8 cellular contexts compared by ENCODE assay signal in the genomic region with DNA sequence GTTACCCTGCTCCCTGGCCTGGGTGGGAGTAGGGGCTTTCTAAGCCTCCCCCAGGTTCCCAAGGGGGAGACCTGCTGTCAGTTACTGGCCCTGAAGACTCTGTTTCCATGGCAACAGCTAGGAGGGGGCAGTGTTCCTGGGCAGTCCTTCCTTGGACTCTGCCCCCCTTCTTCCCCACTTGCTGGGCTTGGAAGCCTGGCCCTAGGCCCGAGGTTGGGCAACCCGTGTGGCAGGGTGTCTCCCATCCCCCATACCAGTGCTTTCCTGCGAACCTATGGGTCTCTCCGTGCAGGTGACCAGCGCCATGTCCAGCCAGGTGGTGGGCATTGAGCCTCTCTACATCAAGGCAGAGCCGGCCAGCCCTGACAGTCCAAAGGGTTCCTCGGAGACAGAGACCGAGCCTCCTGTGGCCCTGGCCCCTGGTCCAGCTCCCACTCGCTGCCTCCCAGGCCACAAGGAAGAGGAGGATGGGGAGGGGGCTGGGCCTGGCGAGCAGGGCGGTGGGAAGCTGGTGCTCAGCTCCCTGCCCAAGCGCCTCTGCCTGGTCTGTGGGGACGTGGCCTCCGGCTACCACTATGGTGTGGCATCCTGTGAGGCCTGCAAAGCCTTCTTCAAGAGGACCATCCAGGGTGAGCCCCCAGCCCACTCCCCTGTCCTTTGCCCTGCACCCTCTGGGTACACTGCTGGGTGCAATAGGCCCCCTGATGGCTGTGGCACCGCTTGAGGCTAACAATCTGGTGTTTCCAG. TPM values are rescaled to one million over a fixed set of nuclear protein-coding genes. Genes with fewer than 3 reads are reported as not detected.
DNase-seq lines count a peak whose midpoint lies in the region; ATAC-seq lines count a peak whose summit lies in the region.

No MANE protein-coding gene starts in this region.

- peaks cover 22 to 57% (median 44%) of the 10 kb centered on the region in 11 experiments; a peak in 20 of 22 replicates for H4K20me1 ChIP-seq in BLaER1 treated with 17β-estradiol and CSF1 and Interleukin-3, amounts not matched to agents 10 nM and 100 nM

- H3K4me2 ChIP-seq in BLaER1 treated with 17β-estradiol and CSF1 and Interleukin-3, amounts not matched to agents 10 nM and 100 nM, result peak overlapping the region; percentile 92 to 100 (median 97)

- peak overlapping the region in 10 of 11 experiments; percentile 78 to 97 (median 92); a peak in 20 of 22 replicates for H3K27ac ChIP-seq in BLaER1 treated with 17β-estradiol and CSF1 and Interleukin-3, amounts not matched to agents 10 nM and 100 nM

- peaks cover 19 to 24% of the 10 kb centered on the region in 2 donors for H3K4me1 Mint-ChIP-seq in natural killer cell treated with Interleukin-12 subunit alpha and Interleukin-12 subunit beta and Interleukin-15 and Interleukin-18, amount 100 ng/mL, for 72 hours (ENCODE audit: low read depth in 2 of 2)

- peak overlapping the region; percentile 37 for H3K4me3 Mint-ChIP-seq in natural killer cell treated with Interleukin-12 subunit alpha and Interleukin-12 subunit beta and Interleukin-15 and Interleukin-18, amount 100 ng/mL, for 72 hours

- H3K4me3 ChIP-seq in BLaER1 treated with 17β-estradiol and CSF1 and Interleukin-3, amounts not matched to agents 10 nM and 100 nM, result peak overlapping the region; percentile 69 to 94 (median 84)
- H3K4me3 ChIP-seq in MG63 (peak overlapping the region; percentile 74), endocrine pancreas (ENCODE audit: control insufficient read depth, insufficient read depth, low read length) (no peak overlapping the region)

- H3K9ac ChIP-seq in BLaER1 treated with 17β-estradiol and CSF1 and Interleukin-3, amounts not matched to agents 10 nM and 100 nM, result peak overlapping the region; percentile 85 to 96 (median 92)
- H3K9ac ChIP-seq in endocrine pancreas (ENCODE audit: control insufficient read depth, insufficient read depth, low read length), result peak overlapping the region; percentile 56

- H3K36me3 ChIP-seq in BLaER1 treated with 17β-estradiol and CSF1 and Interleukin-3, amounts not matched to agents 10 nM and 100 nM, result peaks cover 15 to 48% (median 26%) of the 10 kb centered on the region in 11 experiments; a peak in 20 of 22 replicates
- H3K36me3 ChIP-seq in MG63 (peaks cover 8% of the 10 kb centered on the region), endocrine pancreas (ENCODE audit: control insufficient read depth, insufficient read depth, low read length) (no peaks in the 10 kb centered on the region)

- no peak for ATAC-seq in natural killer cell treated with Interleukin-12 subunit alpha and Interleukin-12 subunit beta and Interleukin-15 and Interleukin-18, amount 100 ng/mL, for 72 hours
- ATAC-seq in GM19463 (IDR thresholded peaks at IDR 0.05; ENCODE audit: unreplicated experiment), result no peak

- H3K4me1 ChIP-seq in BLaER1 treated with 17β-estradiol and CSF1 and Interleukin-3, amounts not matched to agents 10 nM and 100 nM, result peaks cover 27 to 61% (median 37%) of the 10 kb centered on the region in 10 experiments
- no peaks in the 10 kb centered on the region for H3K4me1 ChIP-seq in endocrine pancreas (ENCODE audit: control insufficient read depth, insufficient read depth, low read length)

- no peaks in the 10 kb centered on the region for H3K9me3 ChIP-seq in BLaER1 treated with 17β-estradiol and CSF1 and Interleukin-3, amounts not matched to agents 10 nM and 100 nM (replicated peaks in 1 of 11)
- H3K9me3 ChIP-seq in MG63 (no peaks in the 10 kb centered on the region), endocrine pancreas (ENCODE audit: control insufficient read depth, low read length) (no peaks in the 10 kb centered on the region)

- no peaks in the 10 kb centered on the region for H3K9me3 Mint-ChIP-seq in natural killer cell treated with Interleukin-12 subunit alpha and Interleukin-12 subunit beta and Interleukin-15 and Interleukin-18, amount 100 ng/mL, for 72 hours

- DNase-seq in MG63, result no peak
- no peak for DNase-seq in natural killer cell treated with Interleukin-12 subunit alpha and Interleukin-12 subunit beta and Interleukin-15 and Interleukin-18, amount 100 ng/mL, for 72 hours (ENCODE audit: low spot score)
- no peak for DNase-seq in activated gamma-delta T cell (lab: John Stamatoyannopoulos, UW)
- no peak for DNase-seq in GDM1 (lab: John Stamatoyannopoulos, UW)
- no peak for DNase-seq in activated effector memory CD4-positive, alpha-beta T cell treated with Interleukin-2 at 50 U/mL for 16 hours

- no peaks in the 10 kb centered on the region for H3K27me3 Mint-ChIP-seq in natural killer cell treated with Interleukin-12 subunit alpha and Interleukin-12 subunit beta and Interleukin-15 and Interleukin-18, amount 100 ng/mL, for 72 hours

- peak overlapping the region; percentile 85 to 94 for H3K27ac Mint-ChIP-seq in natural killer cell treated with Interleukin-12 subunit alpha and Interleukin-12 subunit beta and Interleukin-15 and Interleukin-18, amount 100 ng/mL, for 72 hours

- H3K36me3 Mint-ChIP-seq in natural killer cell treated with Interleukin-12 subunit alpha and Interleukin-12 subunit beta and Interleukin-15 and Interleukin-18, amount 100 ng/mL, for 72 hours, result peaks cover 5% of the 10 kb centered on the region

- peaks cover under 1 to 7% (median 2%) of the 10 kb centered on the region in 11 experiments; a peak in 21 of 22 replicates for H3K27me3 ChIP-seq in BLaER1 treated with 17β-estradiol and CSF1 and Interleukin-3, amounts not matched to agents 10 nM and 100 nM
- H3K27me3 ChIP-seq in MG63, result no peaks in the 10 kb centered on the region
- peaks cover 3% of the 10 kb centered on the region for H3K27me3 ChIP-seq in endocrine pancreas (ENCODE audit: control insufficient read depth, insufficient read depth, low read length)

RNA-seq across cellular contexts. Expression of a gene that starts 1.7 kb away (rescaled TPM):
- 52.0 and 79.2 TPM in 2 replicates for total RNA-seq in MG63 (2014; rRNA removed; shearing (Covaris generic); ENCODE audit: low replicate concordance)
- total RNA-seq in natural killer cell treated with Interleukin-12 subunit alpha and Interleukin-12 subunit beta and Interleukin-15 and Interleukin-18, amount 100 ng/mL, for 72 hours, result 100 to 1,000 TPM in 1 of 2 donors, 10 to 100 TPM in 1; 67.2 to 116 TPM

RNA-seq across cellular contexts. Expression of a gene that starts 6.9 kb away (rescaled TPM):
- total RNA-seq in MG63 (2014; rRNA removed; shearing (Covaris generic); ENCODE audit: low replicate concordance), result not detected in 2 replicates
- not detected for total RNA-seq in natural killer cell treated with Interleukin-12 subunit alpha and Interleukin-12 subunit beta and Interleukin-15 and Interleukin-18, amount 100 ng/mL, for 72 hours

RNA-seq across cellular contexts. Expression of a gene that starts 10.3 kb away (rescaled TPM):
- 356 and 508 TPM in 2 replicates for total RNA-seq in MG63 (2014; rRNA removed; shearing (Covaris generic); ENCODE audit: low replicate concordance)
- total RNA-seq in natural killer cell treated with Interleukin-12 subunit alpha and Interleukin-12 subunit beta and Interleukin-15 and Interleukin-18, amount 100 ng/mL, for 72 hours, result 100 to 1,000 TPM; 171 to 203 TPM

RNA-seq across cellular contexts. Expression of a gene that starts 10.9 kb away (rescaled TPM):
- total RNA-seq in MG63 (2014; rRNA removed; shearing (Covaris generic); ENCODE audit: low replicate concordance), result 291 and 333 TPM in 2 replicates
- total RNA-seq in natural killer cell treated with Interleukin-12 subunit alpha and Interleukin-12 subunit beta and Interleukin-15 and Interleukin-18, amount 100 ng/mL, for 72 hours, result 100 to 1,000 TPM in 1 of 2 donors, 10 to 100 TPM in 1; 83.5 to 116 TPM

RNA-seq across cellular contexts. Expression of a gene that starts 15.9 kb away (rescaled TPM):
- not detected in 2 replicates for total RNA-seq in MG63 (2014; rRNA removed; shearing (Covaris generic); ENCODE audit: low replicate concordance)
- not detected for total RNA-seq in natural killer cell treated with Interleukin-12 subunit alpha and Interleukin-12 subunit beta and Interleukin-15 and Interleukin-18, amount 100 ng/mL, for 72 hours
